Comparison of ENCODE assay signal across 1 cellular context in genomic region chr14:32076278-32077080, GRCh38.
TF ChIP-seq lines count a peak whose summit lies in the region.

No MANE protein-coding gene starts in this region.

TF ChIP-seq in HEK293, 187 proteins besides CTCF, POLR2A, EP300 and RAD21 (continued from another document and continues in another):
- TF ChIP-seq ZNF645 (tag by site-specific recombination; IDR thresholded peaks at IDR 0.05) (no peak), KLF9 (tag by site-specific recombination; IDR thresholded peaks at IDR 0.05; ENCODE audit: low read depth) (peak; percentile 69; the same call in 1 of the 2 replicates), EGR2 (tag by site-specific recombination; IDR thresholded peaks at IDR 0.05; ENCODE audit: low read depth) (peak; percentile 77), ZNF791 (tag by site-specific recombination; IDR thresholded peaks at IDR 0.05) (no peak), ZNF629 (tag by site-specific recombination; IDR thresholded peaks at IDR 0.05) (peak; percentile 78), ZBTB20 (tag by site-specific recombination; IDR thresholded peaks at IDR 0.05) (peak; percentile 85), PRDM10 (tag by site-specific recombination; IDR thresholded peaks at IDR 0.05) (peak; percentile 98), PRDM4 (tag by site-specific recombination; IDR thresholded peaks at IDR 0.05) (no peak), TCF7L2 (IDR thresholded peaks at IDR 0.05; ENCODE audit: borderline replicate concordance, low read depth, low read length) (no peak), ZNF132 (tag by site-specific recombination; IDR thresholded peaks at IDR 0.05; ENCODE audit: borderline replicate concordance) (no peak), ZNF692 (tag by site-specific recombination; IDR thresholded peaks at IDR 0.05) (peak; percentile 79), AEBP2 (tag by site-specific recombination; IDR thresholded peaks at IDR 0.05; ENCODE audit: borderline replicate concordance) (no peak), SP2 (tag by site-specific recombination; IDR thresholded peaks at IDR 0.05) (peak; percentile 85), ZIC2 (tag by site-specific recombination; IDR thresholded peaks at IDR 0.05) (no peak), ZEB2 (tag by site-specific recombination; IDR thresholded peaks at IDR 0.05) (peak; percentile 98), ZNF416 (tag by site-specific recombination; IDR thresholded peaks at IDR 0.05) (no peak), ZNF18 (tag by site-specific recombination; IDR thresholded peaks at IDR 0.05) (peak; percentile 57), KLF1 (tag by site-specific recombination; IDR thresholded peaks at IDR 0.05) (peak; percentile 32; the same call in 1 of the 2 replicates), ZNF513 (tag by site-specific recombination; IDR thresholded peaks at IDR 0.05) (no peak), ZNF2 (tag by site-specific recombination; IDR thresholded peaks at IDR 0.05) (peak; percentile 93), ZNF558 (tag by site-specific recombination; IDR thresholded peaks at IDR 0.05) (no peak), REPIN1 (tag by site-specific recombination; IDR thresholded peaks at IDR 0.05; ENCODE audit: low read depth) (peak; percentile 11; the same call in 1 of the 2 replicates), GFI1B (tag by site-specific recombination; IDR thresholded peaks at IDR 0.05) (no peak), ZBTB6 (tag by site-specific recombination; IDR thresholded peaks at IDR 0.05) (no peak), SP7 (tag by site-specific recombination; IDR thresholded peaks at IDR 0.05) (peak; percentile 80), ZBTB7A (tag by site-specific recombination; IDR thresholded peaks at IDR 0.05; ENCODE audit: low read depth) (no peak), ZNF157 (tag by site-specific recombination; IDR thresholded peaks at IDR 0.05) (no peak), ZNF24 (tag by site-specific recombination; IDR thresholded peaks at IDR 0.05) (peak; percentile 88), ZNF610 (tag by site-specific recombination; IDR thresholded peaks at IDR 0.05; ENCODE audit: borderline replicate concordance) (peak; percentile 79), ZNF76 (tag by site-specific recombination; IDR thresholded peaks at IDR 0.05; ENCODE audit: borderline replicate concordance, low read depth) (peak; percentile 74), ZNF701 (tag by site-specific recombination; IDR thresholded peaks at IDR 0.05) (no peak; the same call in 1 of the 2 replicates), ZNF529 (tag by site-specific recombination; IDR thresholded peaks at IDR 0.05; ENCODE audit: insufficient replicate concordance) (no peak), ZNF707 (tag by site-specific recombination; IDR thresholded peaks at IDR 0.05) (no peak), ZNF571 (tag by site-specific recombination; IDR thresholded peaks at IDR 0.05) (no peak), FEZF1 (tag by site-specific recombination; IDR thresholded peaks at IDR 0.05) (no peak), ZNF202 (tag by site-specific recombination; IDR thresholded peaks at IDR 0.05; ENCODE audit: borderline replicate concordance) (no peak), KLF8 (tag by site-specific recombination; IDR thresholded peaks at IDR 0.05) (peak; percentile 90), ZSCAN30 (tag by site-specific recombination; IDR thresholded peaks at IDR 0.05) (no peak), ZBTB48 (tag by site-specific recombination; IDR thresholded peaks at IDR 0.05) (no peak), PRDM1 (tag by site-specific recombination; IDR thresholded peaks at IDR 0.05) (peak; percentile 90), ZNF239 (tag by site-specific recombination; IDR thresholded peaks at IDR 0.05) (peak; percentile 61; the same call in 1 of the 2 replicates), KLF17 (tag by site-specific recombination; IDR thresholded peaks at IDR 0.05) (peak; percentile 82), PATZ1 (tag by site-specific recombination; IDR thresholded peaks at IDR 0.05) (peak; percentile 98), ZNF664 (tag by site-specific recombination; IDR thresholded peaks at IDR 0.05) (no peak), ZNF514 (tag by site-specific recombination; IDR thresholded peaks at IDR 0.05) (no peak), ZFP3 (tag by site-specific recombination; IDR thresholded peaks at IDR 0.05; ENCODE audit: low read depth) (no peak), ZNF501 (tag by site-specific recombination; IDR thresholded peaks at IDR 0.05) (peak; percentile 66; the same call in 1 of the 2 replicates)
